In genomic region chr17:49862781-49863331, GRCh38 we compare ENCODE assay signal across 1 cellular context.
TF ChIP-seq lines count a peak whose summit lies in the region.

No MANE protein-coding gene starts in this region.

TF ChIP-seq in HepG2, 621 proteins besides CTCF, POLR2A, EP300 and RAD21 (continued from another document and continues in another):
- TF ChIP-seq IKZF5 (CRISPR knock-in tag; IDR thresholded peaks at IDR 0.05) (no peak), ZEB1 (IDR thresholded peaks at IDR 0.05; ENCODE audit: insufficient replicate concordance, low read depth) (no peak), FOXJ3 (CRISPR knock-in tag; IDR thresholded peaks at IDR 0.05; ENCODE audit: borderline replicate concordance) (peak; percentile 47; the same call in 1 of the 2 replicates), ZNF878 (CRISPR knock-in tag; IDR thresholded peaks at IDR 0.05) (no peak), THAP9 (CRISPR knock-in tag; IDR thresholded peaks at IDR 0.05; ENCODE audit: borderline replicate concordance) (no peak), ZNF232 (CRISPR knock-in tag; IDR thresholded peaks at IDR 0.05; ENCODE audit: borderline replicate concordance) (no peak), ZNF841 (CRISPR knock-in tag; IDR thresholded peaks at IDR 0.05; ENCODE audit: borderline replicate concordance) (no peak), CENPBD1 (CRISPR knock-in tag; IDR thresholded peaks at IDR 0.05; ENCODE audit: borderline replicate concordance, low read depth) (no peak), HOXD1 (CRISPR knock-in tag; IDR thresholded peaks at IDR 0.05) (no peak), ISL2 (CRISPR knock-in tag; IDR thresholded peaks at IDR 0.05) (peak; percentile 32; the same call in 1 of the 2 replicates), ZFP41 (CRISPR knock-in tag; IDR thresholded peaks at IDR 0.05; ENCODE audit: borderline replicate concordance) (no peak), ATF4 (CRISPR knock-in tag; IDR thresholded peaks at IDR 0.05) (peak in 1 of 2 experiments; percentile 63; a peak in 1 of 4 replicates), ZNF703 (CRISPR knock-in tag; IDR thresholded peaks at IDR 0.05; ENCODE audit: borderline replicate concordance) (no peak), ZMYM3 (CRISPR knock-in tag; IDR thresholded peaks at IDR 0.05) (peak; percentile 96), LCORL (IDR thresholded peaks at IDR 0.05) (no peak), LCORL (CRISPR knock-in tag; IDR thresholded peaks at IDR 0.05) (peak; percentile 82), ZNF326 (CRISPR knock-in tag; IDR thresholded peaks at IDR 0.05; ENCODE audit: borderline replicate concordance) (no peak), PAXIP1 (CRISPR knock-in tag; conservative IDR thresholded peaks at IDR 0.05) (peak; percentile 92), ZNF253 (CRISPR knock-in tag; IDR thresholded peaks at IDR 0.05; ENCODE audit: borderline replicate concordance) (no peak), ATRX (CRISPR knock-in tag; IDR thresholded peaks at IDR 0.05; ENCODE audit: borderline replicate concordance) (no peak), ZNF629 (CRISPR knock-in tag; conservative IDR thresholded peaks at IDR 0.05) (no peak), HBP1 (CRISPR knock-in tag; IDR thresholded peaks at IDR 0.05; ENCODE audit: low read depth) (no peak), HINFP (CRISPR knock-in tag; IDR thresholded peaks at IDR 0.05; ENCODE audit: low read depth) (no peak), TBX3 (IDR thresholded peaks at IDR 0.05; ENCODE audit: borderline replicate concordance) (no peak), NFE2 (CRISPR knock-in tag; IDR thresholded peaks at IDR 0.05) (no peak), SALL1 (CRISPR knock-in tag; IDR thresholded peaks at IDR 0.05) (peak; percentile 93), PAWR (CRISPR knock-in tag; IDR thresholded peaks at IDR 0.05; ENCODE audit: borderline replicate concordance) (no peak), ARNT (IDR thresholded peaks at IDR 0.05) (no peak), ZMAT5 (CRISPR knock-in tag; IDR thresholded peaks at IDR 0.05; ENCODE audit: borderline replicate concordance, low read depth) (no peak), TEAD3 (CRISPR knock-in tag; optimal IDR thresholded peaks at IDR 0.05; ENCODE audit: borderline replicate concordance) (peak; percentile 60), ZSCAN5A (CRISPR knock-in tag; IDR thresholded peaks at IDR 0.05; ENCODE audit: borderline replicate concordance) (no peak), KAT7 (CRISPR knock-in tag; IDR thresholded peaks at IDR 0.05; ENCODE audit: borderline replicate concordance) (peak; percentile 36; the same call in 1 of the 2 replicates), ZNF264 (CRISPR knock-in tag; IDR thresholded peaks at IDR 0.05) (no peak), ZNF276 (CRISPR knock-in tag; IDR thresholded peaks at IDR 0.05; ENCODE audit: low read depth) (no peak), ZNF124 (CRISPR knock-in tag; IDR thresholded peaks at IDR 0.05) (no peak), IRX3 (CRISPR knock-in tag; IDR thresholded peaks at IDR 0.05; ENCODE audit: borderline replicate concordance, low read depth) (no peak), ZNF788 (CRISPR knock-in tag; IDR thresholded peaks at IDR 0.05; ENCODE audit: borderline replicate concordance) (peak; percentile 52; the same call in 1 of the 2 replicates), ZNF225 (CRISPR knock-in tag; IDR thresholded peaks at IDR 0.05) (no peak), ZBTB10 (CRISPR knock-in tag; IDR thresholded peaks at IDR 0.05; ENCODE audit: borderline replicate concordance) (no peak), ZNF558 (CRISPR knock-in tag; IDR thresholded peaks at IDR 0.05; ENCODE audit: borderline replicate concordance) (no peak)
